ENCODE assay signal across 1 cellular context in the genomic region with DNA sequence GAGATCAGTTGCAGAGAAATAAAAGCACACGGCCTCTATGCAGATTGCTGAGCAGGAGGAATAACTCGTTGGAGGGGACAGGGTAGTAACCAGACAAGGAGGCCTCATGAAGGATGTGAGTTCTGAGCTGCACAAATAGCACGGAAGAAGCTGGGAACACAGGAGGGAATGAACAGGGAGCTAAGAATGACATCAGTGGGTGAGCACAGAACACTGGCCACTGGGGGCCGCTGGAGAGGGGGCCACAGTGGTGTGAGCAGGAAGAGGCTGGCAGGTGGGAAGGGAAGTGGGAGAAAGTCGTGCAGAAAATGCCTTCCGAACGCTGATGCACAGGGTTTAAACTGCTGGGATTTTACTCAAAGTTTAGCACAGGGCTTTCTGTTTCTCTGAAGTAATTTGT.
TF ChIP-seq lines count a peak whose summit lies in the region.

No MANE protein-coding gene starts in this region.

TF ChIP-seq in GM12878, 131 proteins besides CTCF, POLR2A, EP300 and RAD21 (continued from another document):
- TF ChIP-seq, protein P1, sequence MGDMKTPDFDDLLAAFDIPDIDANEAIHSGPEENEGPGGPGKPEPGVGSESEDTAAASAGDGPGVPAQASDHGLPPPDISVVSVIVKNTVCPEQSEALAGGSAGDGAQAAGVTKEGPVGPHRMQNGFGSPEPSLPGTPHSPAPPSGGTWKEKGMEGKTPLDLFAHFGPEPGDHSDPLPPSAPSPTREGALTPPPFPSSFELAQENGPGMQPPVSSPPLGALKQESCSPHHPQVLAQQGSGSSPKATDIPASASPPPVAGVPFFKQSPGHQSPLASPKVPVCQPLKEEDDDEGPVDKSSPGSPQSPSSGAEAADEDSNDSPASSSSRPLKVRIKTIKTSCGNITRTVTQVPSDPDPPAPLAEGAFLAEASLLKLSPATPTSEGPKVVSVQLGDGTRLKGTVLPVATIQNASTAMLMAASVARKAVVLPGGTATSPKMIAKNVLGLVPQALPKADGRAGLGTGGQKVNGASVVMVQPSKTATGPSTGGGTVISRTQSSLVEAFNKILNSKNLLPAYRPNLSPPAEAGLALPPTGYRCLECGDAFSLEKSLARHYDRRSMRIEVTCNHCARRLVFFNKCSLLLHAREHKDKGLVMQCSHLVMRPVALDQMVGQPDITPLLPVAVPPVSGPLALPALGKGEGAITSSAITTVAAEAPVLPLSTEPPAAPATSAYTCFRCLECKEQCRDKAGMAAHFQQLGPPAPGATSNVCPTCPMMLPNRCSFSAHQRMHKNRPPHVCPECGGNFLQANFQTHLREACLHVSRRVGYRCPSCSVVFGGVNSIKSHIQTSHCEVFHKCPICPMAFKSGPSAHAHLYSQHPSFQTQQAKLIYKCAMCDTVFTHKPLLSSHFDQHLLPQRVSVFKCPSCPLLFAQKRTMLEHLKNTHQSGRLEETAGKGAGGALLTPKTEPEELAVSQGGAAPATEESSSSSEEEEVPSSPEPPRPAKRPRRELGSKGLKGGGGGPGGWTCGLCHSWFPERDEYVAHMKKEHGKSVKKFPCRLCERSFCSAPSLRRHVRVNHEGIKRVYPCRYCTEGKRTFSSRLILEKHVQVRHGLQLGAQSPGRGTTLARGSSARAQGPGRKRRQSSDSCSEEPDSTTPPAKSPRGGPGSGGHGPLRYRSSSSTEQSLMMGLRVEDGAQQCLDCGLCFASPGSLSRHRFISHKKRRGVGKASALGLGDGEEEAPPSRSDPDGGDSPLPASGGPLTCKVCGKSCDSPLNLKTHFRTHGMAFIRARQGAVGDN (IDR thresholded peaks at IDR 0.05), result no peak
- no peak for TF ChIP-seq ZNF622 (IDR thresholded peaks at IDR 0.05)
- TF ChIP-seq RFX5 (IDR thresholded peaks at IDR 0.05; ENCODE audit: low read depth, low read length), result no peak
- TF ChIP-seq TARDBP (IDR thresholded peaks at IDR 0.05; ENCODE audit: borderline replicate concordance), result no peak
